In the genomic region with DNA sequence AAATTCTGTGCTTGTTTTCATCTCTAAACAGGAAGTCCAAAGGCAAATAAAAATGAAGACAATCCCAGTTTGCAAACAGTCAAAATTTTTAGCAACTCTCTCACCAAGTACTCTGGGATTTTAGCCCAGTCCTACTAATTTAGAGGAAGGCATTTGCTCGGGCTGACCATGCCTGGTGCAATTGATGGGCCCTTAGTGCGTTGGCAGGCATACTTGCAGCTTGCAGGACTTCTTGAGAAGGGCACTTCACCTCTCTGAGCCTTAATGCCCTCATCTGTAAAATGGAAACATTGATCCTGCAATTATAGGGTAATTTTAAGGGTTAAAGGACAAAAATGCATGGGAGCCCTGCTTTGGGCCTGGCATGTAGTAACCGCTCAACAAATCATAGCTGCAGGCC, we compare ENCODE assay signal across 17 cellular contexts.
DNase-seq lines count a peak whose midpoint lies in the region; ATAC-seq and TF ChIP-seq lines count a peak whose summit lies in the region.
"Had no signal": no experiment of that assay in that cellular context is flagged by ENCODE, and none has a peak within 500 bp of the region (broad histone marks: within the 10 kb centered on the region; RNA-seq: fewer than 3 reads in every experiment).

No MANE protein-coding gene starts in this region.

- no TSS peak for BruUV-seq in PC-3 (replicated peaks; lab: Mats Ljungman, UMichigan)

- no peaks in the 10 kb centered on the region for H3K4me1 Mint-ChIP-seq in T-helper 2 cell treated with Interferon-gamma antibody and Interleukin-4, amounts not matched to agents 5 μg/mL and 100 μg/mL, for 36 hours (ENCODE audit: low read depth)
- H3K4me1 Mint-ChIP-seq: CD4-positive, CD25-positive, alpha-beta regulatory T cell had no signal

- H3K36me3 ChIP-seq in left ventricle myocardium inferior (no peaks in the 10 kb centered on the region), PC-3 (ENCODE audit: low read depth, low read length) (no peaks in the 10 kb centered on the region), mesenchymal stem cell (ENCODE audit: control insufficient read depth in 1 of 2, insufficient read depth in 2 of 2, low read depth in 1 of 2, low read length in 2 of 2) (no peaks in the 10 kb centered on the region), HAP-1 (replicated peaks) (no peaks in the 10 kb centered on the region)
- H3K36me3 ChIP-seq: Peyer's patch, SJSA1 had no signal

- H4K8ac ChIP-seq in mesenchymal stem cell (ENCODE audit: low read length), result peak overlapping the region; percentile 4

- H3K23ac ChIP-seq in mesenchymal stem cell (ENCODE audit: low read length in 2 of 2), result no peak overlapping the region

- intact Hi-C loops in left ventricle myocardium inferior (cut with micrococcal nuclease) (loop anchor here (5.0 kb wide), 1 partner anchor 109 kb away; no protein-coding TSS in a partner anchor), left ventricle myocardium superior (cut with micrococcal nuclease) (no loop called here), PC-3 (cut with micrococcal nuclease) (no loop called here)

- no peak for DNase-seq in left ventricle myocardium inferior
- no peak for DNase-seq in left ventricle myocardium superior
- DNase-seq in PC-3, result no peak
- DNase-seq in mesenchymal stem cell, result no peak
- DNase-seq in NCI-H446 (lab: John Stamatoyannopoulos, UW), result no peak
- DNase-seq in T-helper 2 cell treated with Interferon-gamma antibody and Interleukin-4, amounts not matched to agents 5 μg/mL and 100 μg/mL, for 36 hours (ENCODE audit: low spot score), result no peak
- no peak for DNase-seq in HAP-1 (ENCODE audit: low spot score in 2 of 2)
- DNase-seq: CD4-positive, CD25-positive, alpha-beta regulatory T cell; KBM-7; NCI-H1092 treated with DMSO at 0.1 percent for 48 hours; NCI-H1436 treated with DMSO at 0.1 percent for 48 hours; NCI-H1930; NCI-H510A; NCI-H748 treated with DMSO at 0.1 percent for 48 hours had no signal

- peak overlapping the region in 1 of 2 experiments; percentile 48 for H3K4ac ChIP-seq in mesenchymal stem cell (ENCODE audit: low read depth in 1 of 2, low read length in 2 of 2)

- peak overlapping the region; percentile 82 for H2AK5ac ChIP-seq in mesenchymal stem cell (ENCODE audit: low read length, severe bottlenecking)

- H3K18ac ChIP-seq in mesenchymal stem cell (ENCODE audit: low read depth in 1 of 2, low read length in 2 of 2), result peak overlapping the region; percentile 52 to 58

- H3K9ac ChIP-seq in PC-3 (ENCODE audit: low read length) (no peak overlapping the region), mesenchymal stem cell (ENCODE audit: low read length) (peak overlapping the region; percentile 65)

- H2BK5ac ChIP-seq in mesenchymal stem cell (ENCODE audit: low read depth, low read length, poor library complexity, severe bottlenecking), result peak overlapping the region; percentile 48

- no peak overlapping the region for H4K91ac ChIP-seq in mesenchymal stem cell (ENCODE audit: low read length)

- H3K4me3 ChIP-seq in left ventricle myocardium inferior, result no peak overlapping the region
- H3K4me3 ChIP-seq in PC-3 (ENCODE audit: low read length), result no peak overlapping the region
- peak overlapping the region in 1 of 2 experiments; percentile 22 for H3K4me3 ChIP-seq in mesenchymal stem cell (ENCODE audit: insufficient read depth in 1 of 2, low read depth in 1 of 2, low read length in 2 of 2)
- H3K4me3 ChIP-seq in HAP-1, result no peak overlapping the region
- H3K4me3 ChIP-seq: GM23338, Peyer's patch, SJSA1 had no signal

- no peak overlapping the region for H2BK15ac ChIP-seq in mesenchymal stem cell (ENCODE audit: low read depth, poor library complexity, severe bottlenecking)

- H3K9me3 Mint-ChIP-seq in T-helper 2 cell treated with Interferon-gamma antibody and Interleukin-4, amounts not matched to agents 5 μg/mL and 100 μg/mL, for 36 hours, result no peaks in the 10 kb centered on the region
- H3K9me3 Mint-ChIP-seq: CD4-positive, CD25-positive, alpha-beta regulatory T cell; GM23338 had no signal

- H3K9me2 ChIP-seq in PC-3 (replicated peaks; ENCODE audit: low read length), result no peaks in the 10 kb centered on the region

- no peak overlapping the region for H3K4me3 Mint-ChIP-seq in T-helper 2 cell treated with Interferon-gamma antibody and Interleukin-4, amounts not matched to agents 5 μg/mL and 100 μg/mL, for 36 hours
- H3K4me3 Mint-ChIP-seq: CD4-positive, CD25-positive, alpha-beta regulatory T cell; GM23338 had no signal

- peak overlapping the region; percentile 86 for H2BK120ac ChIP-seq in mesenchymal stem cell (ENCODE audit: low read depth, low read length)

- H3K27ac ChIP-seq in left ventricle myocardium inferior (replicated peaks), result peak overlapping the region; percentile 69
- H3K27ac ChIP-seq in PC-3 (ENCODE audit: low read length), result no peak overlapping the region
- no peak overlapping the region for H3K27ac ChIP-seq in mesenchymal stem cell (ENCODE audit: low read length, poor library complexity, severe bottlenecking)
- H3K27ac ChIP-seq: SJSA1 had no signal

- H3K27me3 Mint-ChIP-seq in T-helper 2 cell treated with Interferon-gamma antibody and Interleukin-4, amounts not matched to agents 5 μg/mL and 100 μg/mL, for 36 hours (ENCODE audit: low read depth), result peaks cover 5% of the 10 kb centered on the region

- H3K27me3 ChIP-seq in left ventricle myocardium inferior (ENCODE audit: low read depth), result no peaks in the 10 kb centered on the region
- H3K27me3 ChIP-seq in PC-3 (ENCODE audit: low read length), result no peaks in the 10 kb centered on the region
- H3K27me3 ChIP-seq in mesenchymal stem cell (ENCODE audit: control insufficient read depth in 1 of 2, insufficient read depth in 1 of 2, low read length in 2 of 2), result no peaks in the 10 kb centered on the region
- H3K27me3 ChIP-seq in HAP-1 (ENCODE audit: low read depth), result no peaks in the 10 kb centered on the region
- H3K27me3 ChIP-seq: Peyer's patch, SJSA1 had no signal

- no peak overlapping the region for H3K14ac ChIP-seq in mesenchymal stem cell (ENCODE audit: low read length in 2 of 2)

- ATAC-seq in left ventricle myocardium superior, result no peak
- peak; percentile 35 for ATAC-seq in PC-3
- ATAC-seq: GM23338 had no signal

- in situ Hi-C loops in HAP-1 (cut with MboI; ENCODE audit: low sequenced_read_pairs), result loop anchor here (5.0 to 10.0 kb wide), 2 partner anchors 102 to 279 kb away; no protein-coding TSS in a partner anchor

- no peaks in the 10 kb centered on the region for H3K79me1 ChIP-seq in mesenchymal stem cell (replicated peaks; ENCODE audit: low read length, poor library complexity, severe bottlenecking)

- H3K36me3 Mint-ChIP-seq in T-helper 2 cell treated with Interferon-gamma antibody and Interleukin-4, amounts not matched to agents 5 μg/mL and 100 μg/mL, for 36 hours (ENCODE audit: low read depth), result no peaks in the 10 kb centered on the region
- H3K36me3 Mint-ChIP-seq: CD4-positive, CD25-positive, alpha-beta regulatory T cell had no signal

- peak overlapping the region; percentile 49 to 50 for H2BK12ac ChIP-seq in mesenchymal stem cell (ENCODE audit: low read length in 2 of 2)

- H2AFZ ChIP-seq in PC-3 (ENCODE audit: low read length) (no peak overlapping the region), mesenchymal stem cell (ENCODE audit: low read depth, low read length) (no peak overlapping the region)

- no peaks in the 10 kb centered on the region for H3K79me2 ChIP-seq in PC-3 (ENCODE audit: low read length)

- H3F3A ChIP-seq in PC-3 (ENCODE audit: low read length, unreplicated experiment), result no peaks in the 10 kb centered on the region

- H3K9me3 ChIP-seq in left ventricle myocardium inferior (replicated peaks) (no peaks in the 10 kb centered on the region), PC-3 (ENCODE audit: low read length) (no peaks in the 10 kb centered on the region), mesenchymal stem cell (ENCODE audit: control insufficient read depth, low read length) (no peaks in the 10 kb centered on the region), HAP-1 (no peaks in the 10 kb centered on the region)
- H3K9me3 ChIP-seq: Peyer's patch, SJSA1 had no signal

- CTCF ChIA-PET in PC-3 (lab: Charles Lee), result no interaction called here

- no peak overlapping the region for H3K4me2 ChIP-seq in PC-3 (ENCODE audit: low read length)
- no peak overlapping the region for H3K4me2 ChIP-seq in mesenchymal stem cell (ENCODE audit: low read length, poor library complexity, severe bottlenecking)
- H3K4me2 ChIP-seq: GM23338 had no signal

- peaks cover 18% of the 10 kb centered on the region for H3K4me1 ChIP-seq in left ventricle myocardium inferior
- peaks cover 10% of the 10 kb centered on the region for H3K4me1 ChIP-seq in PC-3 (ENCODE audit: insufficient read depth, low read length)
- peaks cover 13% of the 10 kb centered on the region for H3K4me1 ChIP-seq in mesenchymal stem cell (ENCODE audit: control insufficient read depth, insufficient read depth, low read depth, low read length)
- no peaks in the 10 kb centered on the region for H3K4me1 ChIP-seq in HAP-1

- WGBS in mesenchymal stem cell, result 87% methylated on average over 3 of the region's 3 CpGs

- no peaks in the 10 kb centered on the region for H4K20me1 ChIP-seq in PC-3 (ENCODE audit: low read length)

- TF ChIP-seq CTCF in left ventricle myocardium inferior (IDR thresholded peaks at IDR 0.05; ENCODE audit: borderline replicate concordance) (no peak), PC-3 (conservative IDR thresholded peaks at IDR 0.05; ENCODE audit: low read depth, low read length) (no peak)

- POLR2A ChIA-PET in PC-3 (lab: Charles Lee; ENCODE audit: unreplicated experiment), result no interaction called here

- no peak overlapping the region for H3K27ac Mint-ChIP-seq in T-helper 2 cell treated with Interferon-gamma antibody and Interleukin-4, amounts not matched to agents 5 μg/mL and 100 μg/mL, for 36 hours
- H3K27ac Mint-ChIP-seq: CD4-positive, CD25-positive, alpha-beta regulatory T cell; GM23338 had no signal
